ENCODE assay signal across 9 cellular contexts in genomic region chr17:66459811-66460270, GRCh38.
DNase-seq lines count a peak whose midpoint lies in the region; ATAC-seq and TF ChIP-seq lines count a peak whose summit lies in the region.
"Had no signal": no experiment of that assay in that cellular context is flagged by ENCODE, and none has a peak within 500 bp of the region (broad histone marks: within the 10 kb centered on the region; RNA-seq: fewer than 3 reads in every experiment).

No MANE protein-coding gene starts in this region.

- no peak overlapping the region for H3K4me3 Mint-ChIP-seq in activated CD4-positive, alpha-beta memory T cell treated with anti-CD3 and anti-CD28 coated beads for 36 hours
- H3K4me3 Mint-ChIP-seq in activated CD4-positive, alpha-beta memory T cell treated with anti-CD3 and anti-CD28 coated beads, Interleukin-2, amount 10 ng/mL, durations not matched to agents 7 days and 5 days = no peak overlapping the region
- H3K4me3 Mint-ChIP-seq in natural killer cell treated with Interleukin-12 subunit alpha and Interleukin-12 subunit beta and Interleukin-15 and Interleukin-18, amount 100 ng/mL, for 72 hours = no peak overlapping the region
- H3K4me3 Mint-ChIP-seq: naive B cell had no signal

- ATAC-seq in HG02759 (IDR thresholded peaks at IDR 0.05; ENCODE audit: unreplicated experiment) = no peak
- ATAC-seq in natural killer cell treated with Interleukin-12 subunit alpha and Interleukin-12 subunit beta and Interleukin-15 and Interleukin-18, amount 100 ng/mL, for 72 hours = no peak

- H3K27ac Mint-ChIP-seq in activated CD4-positive, alpha-beta memory T cell treated with anti-CD3 and anti-CD28 coated beads for 36 hours = no peak overlapping the region
- no peak overlapping the region for H3K27ac Mint-ChIP-seq in activated CD4-positive, alpha-beta memory T cell treated with anti-CD3 and anti-CD28 coated beads, Interleukin-2, amount 10 ng/mL, durations not matched to agents 7 days and 5 days
- no peak overlapping the region for H3K27ac Mint-ChIP-seq in natural killer cell treated with Interleukin-12 subunit alpha and Interleukin-12 subunit beta and Interleukin-15 and Interleukin-18, amount 100 ng/mL, for 72 hours
- H3K27ac Mint-ChIP-seq: naive B cell had no signal

- no peaks in the 10 kb centered on the region for H3K4me1 ChIP-seq in left ventricle myocardium inferior

- TF ChIP-seq CTCF in left ventricle myocardium inferior (IDR thresholded peaks at IDR 0.05; ENCODE audit: borderline replicate concordance) = no peak

- POLR2A ChIA-PET in activated CD4-positive, alpha-beta memory T cell treated with anti-CD3 and anti-CD28 coated beads for 36 hours (lab: Charles Lee) = interaction anchor here (1.4 kb wide), 1 partner anchor 10 kb away, joined by 4 read pairs; no protein-coding TSS in a partner anchor
- POLR2A ChIA-PET in activated CD4-positive, alpha-beta memory T cell treated with anti-CD3 and anti-CD28 coated beads, Interleukin-2, amount 10 ng/mL, durations not matched to agents 7 days and 5 days (lab: Charles Lee) = interaction anchor here (1.7 kb wide), 1 partner anchor 13 kb away, joined by 4 read pairs; no protein-coding TSS in a partner anchor

- CTCF ChIA-PET in activated CD4-positive, alpha-beta memory T cell treated with anti-CD3 and anti-CD28 coated beads for 36 hours (lab: Charles Lee) = interaction anchor here (1.0 kb wide), 1 partner anchor 260 kb away, joined by 3 read pairs; no protein-coding TSS in a partner anchor
- CTCF ChIA-PET in activated CD4-positive, alpha-beta memory T cell treated with anti-CD3 and anti-CD28 coated beads, Interleukin-2, amount 10 ng/mL, durations not matched to agents 7 days and 5 days (lab: Charles Lee) = interaction anchor here (1.2 kb wide), 1 partner anchor 17 kb away, joined by 3 read pairs; no protein-coding TSS in a partner anchor

- peaks cover 34% of the 10 kb centered on the region for H3K36me3 Mint-ChIP-seq in activated CD4-positive, alpha-beta memory T cell treated with anti-CD3 and anti-CD28 coated beads for 36 hours
- H3K36me3 Mint-ChIP-seq in activated CD4-positive, alpha-beta memory T cell treated with anti-CD3 and anti-CD28 coated beads, Interleukin-2, amount 10 ng/mL, durations not matched to agents 7 days and 5 days (ENCODE audit: low read depth) = peaks cover 43% of the 10 kb centered on the region
- peaks cover 11% of the 10 kb centered on the region for H3K36me3 Mint-ChIP-seq in natural killer cell treated with Interleukin-12 subunit alpha and Interleukin-12 subunit beta and Interleukin-15 and Interleukin-18, amount 100 ng/mL, for 72 hours

- H3K36me3 ChIP-seq in left ventricle myocardium inferior = no peaks in the 10 kb centered on the region

- H3K27ac ChIP-seq in left ventricle myocardium inferior (replicated peaks) = peak overlapping the region; percentile 62

- H3K27me3 Mint-ChIP-seq in activated CD4-positive, alpha-beta memory T cell treated with anti-CD3 and anti-CD28 coated beads for 36 hours = no peaks in the 10 kb centered on the region
- no peaks in the 10 kb centered on the region for H3K27me3 Mint-ChIP-seq in activated CD4-positive, alpha-beta memory T cell treated with anti-CD3 and anti-CD28 coated beads, Interleukin-2, amount 10 ng/mL, durations not matched to agents 7 days and 5 days
- H3K27me3 Mint-ChIP-seq in natural killer cell treated with Interleukin-12 subunit alpha and Interleukin-12 subunit beta and Interleukin-15 and Interleukin-18, amount 100 ng/mL, for 72 hours = no peaks in the 10 kb centered on the region
- H3K27me3 Mint-ChIP-seq: naive B cell had no signal

- intact Hi-C loops in activated CD4-positive, alpha-beta memory T cell treated with anti-CD3 and anti-CD28 coated beads for 36 hours (cut with micrococcal nuclease) = no loop called here
- intact Hi-C loops in left ventricle myocardium inferior (cut with micrococcal nuclease) = no loop called here

- peaks cover 23% of the 10 kb centered on the region for H3K9me3 Mint-ChIP-seq in activated CD4-positive, alpha-beta memory T cell treated with anti-CD3 and anti-CD28 coated beads for 36 hours
- H3K9me3 Mint-ChIP-seq in activated CD4-positive, alpha-beta memory T cell treated with anti-CD3 and anti-CD28 coated beads, Interleukin-2, amount 10 ng/mL, durations not matched to agents 7 days and 5 days = peaks cover 24% of the 10 kb centered on the region
- H3K9me3 Mint-ChIP-seq in natural killer cell treated with Interleukin-12 subunit alpha and Interleukin-12 subunit beta and Interleukin-15 and Interleukin-18, amount 100 ng/mL, for 72 hours = peaks cover 9% of the 10 kb centered on the region

- no peak overlapping the region for H3K4me3 ChIP-seq in left ventricle myocardium inferior

- peaks cover 34% of the 10 kb centered on the region for H3K4me1 Mint-ChIP-seq in activated CD4-positive, alpha-beta memory T cell treated with anti-CD3 and anti-CD28 coated beads for 36 hours (ENCODE audit: low read depth)
- H3K4me1 Mint-ChIP-seq in activated CD4-positive, alpha-beta memory T cell treated with anti-CD3 and anti-CD28 coated beads, Interleukin-2, amount 10 ng/mL, durations not matched to agents 7 days and 5 days = peaks cover 21% of the 10 kb centered on the region
- peaks cover 0 to 15% of the 10 kb centered on the region in 2 donors for H3K4me1 Mint-ChIP-seq in natural killer cell treated with Interleukin-12 subunit alpha and Interleukin-12 subunit beta and Interleukin-15 and Interleukin-18, amount 100 ng/mL, for 72 hours (ENCODE audit: low read depth in 2 of 2)
- H3K4me1 Mint-ChIP-seq: naive B cell had no signal

- DNase-seq in activated CD4-positive, alpha-beta memory T cell treated with anti-CD3 and anti-CD28 coated beads for 36 hours = peak; percentile 52
- no peak for DNase-seq in activated CD4-positive, alpha-beta memory T cell treated with anti-CD3 and anti-CD28 coated beads, Interleukin-2, amount 10 ng/mL, durations not matched to agents 7 days and 5 days
- DNase-seq in T1000 (lab: John Stamatoyannopoulos, UW) (peak; percentile 72), left ventricle myocardium inferior (peak; percentile 40), stromal cell of bone marrow (ENCODE audit: low read depth) (peak; percentile 95), T-helper 9 cell (no peak)
- DNase-seq in natural killer cell treated with Interleukin-12 subunit alpha and Interleukin-12 subunit beta and Interleukin-15 and Interleukin-18, amount 100 ng/mL, for 72 hours (ENCODE audit: low spot score) = no peak
- DNase-seq: naive B cell had no signal

- no peaks in the 10 kb centered on the region for H3K27me3 ChIP-seq in left ventricle myocardium inferior (ENCODE audit: low read depth)

- H3K9me3 ChIP-seq in left ventricle myocardium inferior (replicated peaks) = no peaks in the 10 kb centered on the region

Comparison
In these comparisons a context has a peak if more than half of its experiments do, and no peak if none do; other contexts are left out.
1. DNase-seq: peak in activated CD4-positive, alpha-beta memory T cell treated with anti-CD3 and anti-CD28 coated beads for 36 hours (single experiment), T1000 (single experiment), left ventricle myocardium inferior (single experiment) and stromal cell of bone marrow (single experiment); none in activated CD4-positive, alpha-beta memory T cell treated with anti-CD3 and anti-CD28 coated beads, Interleukin-2, amount 10 ng/mL, durations not matched to agents 7 days and 5 days (single experiment), T-helper 9 cell (single experiment) and natural killer cell treated with Interleukin-12 subunit alpha and Interleukin-12 subunit beta and Interleukin-15 and Interleukin-18, amount 100 ng/mL, for 72 hours (single experiment).